9 cellular contexts compared by ENCODE assay signal in the genomic region with DNA sequence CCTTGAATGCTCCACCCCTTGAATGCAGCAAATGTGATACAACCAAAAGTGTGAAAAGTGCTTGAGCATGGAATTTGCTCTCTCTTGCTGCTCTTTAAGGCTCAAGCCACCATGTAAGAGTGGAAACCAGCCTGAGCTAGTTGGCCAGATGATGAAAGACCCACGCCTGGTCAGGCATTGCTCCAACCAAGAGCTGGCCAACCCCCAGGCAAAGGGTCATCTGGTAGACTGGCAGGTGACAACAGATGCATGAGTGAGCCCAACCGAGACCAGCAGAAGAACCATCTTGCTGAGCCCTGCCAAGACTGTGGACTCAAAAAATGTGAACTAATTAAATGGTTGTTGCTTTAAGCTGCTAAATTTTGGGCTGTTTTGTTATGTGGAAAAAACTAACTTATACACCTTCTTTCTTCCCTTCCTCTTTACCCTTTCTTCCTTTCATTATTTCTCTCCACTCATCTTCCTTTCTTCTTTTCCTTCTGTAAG. TPM values are rescaled to one million over a fixed set of nuclear protein-coding genes. Genes with fewer than 3 reads are reported as not detected.
"Had no signal": no experiment of that assay in that cellular context is flagged by ENCODE, and none has a peak within 500 bp of the region (broad histone marks: within the 10 kb centered on the region; RNA-seq: fewer than 3 reads in every experiment).

No MANE protein-coding gene starts in this region.

- ATAC-seq: HCT116, K562 had no signal

- H3K9me3 ChIP-seq: HAP-1 had no signal

- DNase-seq: GOT3, H7, IMR-90, KG1 had no signal

- H3K4me1 ChIP-seq: HAP-1 had no signal

- H3K36me3 ChIP-seq: HAP-1 had no signal

- H3K4me3 ChIP-seq: HAP-1, K562 had no signal

- FAIRE-seq: HTR-8/SVneo, K562 had no signal

RNA-seq across cellular contexts. Expression of a gene that starts 32.7 kb away (rescaled TPM):
- total RNA-seq: HT-29, K562 had no signal
